ENCODE assay signal across 21 cellular contexts in genomic region chr10:76786673-76787072, GRCh38.
"Had no signal": no experiment of that assay in that cellular context is flagged by ENCODE, and none has a peak within 500 bp of the region (broad histone marks: within the 10 kb centered on the region; RNA-seq: fewer than 3 reads in every experiment).

No MANE protein-coding gene starts in this region.

- H3K4me3 ChIP-seq: adrenal gland, esophagus muscularis mucosa, hepatocyte, pancreas had no signal

- DNase-seq: activated CD4-positive, alpha-beta T cell treated with anti-CD3 and anti-CD28 coated beads for 1 hour; activated CD4-positive, alpha-beta T cell treated with anti-CD3 and anti-CD28 coated beads, Interleukin-2, amount 50 U/mL, for 4 hours; activated gamma-delta T cell; adrenal gland; dermis blood vessel endothelial cell; effector memory CD4-positive, alpha-beta T cell; islet precursor cell; mammary epithelial cell; naive thymus-derived CD8-positive, alpha-beta T cell; pancreas; stimulated activated CD4-positive, alpha-beta T cell treated with anti-CD3 and anti-CD28 coated beads, Interleukin-12 subunit alpha, Interleukin-12 subunit beta, amount 100 ng/mL, for 4 hours; stimulated activated CD4-positive, alpha-beta T cell treated with anti-CD3 and anti-CD28 coated beads, Interleukin-1b, Interleukin-23, amount 100 ng/mL, for 48 hours; stimulated activated CD8-positive, alpha-beta memory T cell treated with anti-CD3 and anti-CD28 coated beads, Interleukin-4, amount 100 ng/mL, for 48 hours; stimulated activated naive CD4-positive, alpha-beta T cell; WERI-Rb-1 had no signal

- H3K36me3 ChIP-seq: adrenal gland, esophagus muscularis mucosa, pancreas, WERI-Rb-1 had no signal

- H2AFZ ChIP-seq: hepatocyte had no signal

- H3K36me3 Mint-ChIP-seq: activated naive CD4-positive, alpha-beta T cell treated with anti-CD3 and anti-CD28 coated beads, Interleukin-2, amount 50 U/mL, for 72 hours; naive thymus-derived CD8-positive, alpha-beta T cell had no signal

- H3K9me3 ChIP-seq: esophagus muscularis mucosa, pancreas had no signal

- H3K27ac Mint-ChIP-seq: naive thymus-derived CD8-positive, alpha-beta T cell had no signal

- H3K79me2 ChIP-seq: hepatocyte had no signal

- FAIRE-seq: astrocyte, endothelial cell of umbilical vein, pancreas had no signal

- H3K4me1 Mint-ChIP-seq: naive thymus-derived CD8-positive, alpha-beta T cell had no signal

- H3K4me1 ChIP-seq: adrenal gland, pancreas had no signal

- H3K4me3 Mint-ChIP-seq: naive thymus-derived CD8-positive, alpha-beta T cell had no signal

- H3K27ac ChIP-seq: adrenal gland, esophagus muscularis mucosa, hepatocyte, pancreas, WERI-Rb-1 had no signal

- H3K4me2 ChIP-seq: hepatocyte had no signal

- H3K27me3 ChIP-seq: adrenal gland, esophagus muscularis mucosa, hepatocyte, pancreas had no signal

- ATAC-seq: activated naive CD4-positive, alpha-beta T cell treated with anti-CD3 and anti-CD28 coated beads, Interleukin-2, amount 50 U/mL, for 72 hours; left lobe of liver; naive thymus-derived CD8-positive, alpha-beta T cell; pancreas had no signal
